Comparison of ENCODE assay signal across 25 cellular contexts in genomic region chr5:1755321-1755949, GRCh38. TPM values are rescaled to one million over a fixed set of nuclear protein-coding genes. Genes with fewer than 3 reads are reported as not detected.
DNase-seq lines count a peak whose midpoint lies in the region; ATAC-seq and TF ChIP-seq lines count a peak whose summit lies in the region.
"Had no signal": no experiment of that assay in that cellular context is flagged by ENCODE, and none has a peak within 500 bp of the region (broad histone marks: within the 10 kb centered on the region; RNA-seq: fewer than 3 reads in every experiment).

No MANE protein-coding gene starts in this region.

- H3K36me3 Mint-ChIP-seq in CD14-positive monocyte (no peaks in the 10 kb centered on the region), endodermal cell (ENCODE audit: low read depth) (no peaks in the 10 kb centered on the region)
- H3K36me3 Mint-ChIP-seq: activated naive CD8-positive, alpha-beta T cell treated with anti-CD3 and anti-CD28 coated beads for 36 hours; natural killer cell treated with Interleukin-12 subunit alpha and Interleukin-12 subunit beta and Interleukin-15 and Interleukin-18, amount 100 ng/mL, for 72 hours; stimulated activated memory B cell treated with anti-CD40 and anti-IgM and Interleukin-4, amounts not matched to agents 10 μg/mL and 1 μg/mL and 100 μg/mL, for 72 hours had no signal

- H3K9ac ChIP-seq in BLaER1 (no peak overlapping the region), endodermal cell (ENCODE audit: extremely low read depth, low read length, poor library complexity, severe bottlenecking) (no peak overlapping the region)

- H3K27me3 Mint-ChIP-seq in CD14-positive monocyte (ENCODE audit: low read depth in 3 of 3) (peaks cover 0 to 21% (median 8%) of the 10 kb centered on the region in 3 donors), endodermal cell (ENCODE audit: insufficient read depth) (no peaks in the 10 kb centered on the region)
- H3K27me3 Mint-ChIP-seq: activated naive CD8-positive, alpha-beta T cell treated with anti-CD3 and anti-CD28 coated beads for 36 hours; CD4-positive, alpha-beta T cell; natural killer cell treated with Interleukin-12 subunit alpha and Interleukin-12 subunit beta and Interleukin-15 and Interleukin-18, amount 100 ng/mL, for 72 hours had no signal

- no peak for TF ChIP-seq EP300 in gastroesophageal sphincter (IDR thresholded peaks at IDR 0.05)

- H3K4me3 Mint-ChIP-seq in CD14-positive monocyte (peak overlapping the region in 1 of 2 donors; percentile 17), endodermal cell (no peak overlapping the region)
- H3K4me3 Mint-ChIP-seq: activated naive CD8-positive, alpha-beta T cell treated with anti-CD3 and anti-CD28 coated beads for 36 hours; CD4-positive, alpha-beta T cell; central memory CD8-positive, alpha-beta T cell; natural killer cell treated with Interleukin-12 subunit alpha and Interleukin-12 subunit beta and Interleukin-15 and Interleukin-18, amount 100 ng/mL, for 72 hours; stimulated activated memory B cell treated with anti-CD40 and anti-IgM and Interleukin-4, amounts not matched to agents 10 μg/mL and 1 μg/mL and 100 μg/mL, for 72 hours; T-helper 17 cell had no signal

- H3K36me3 ChIP-seq in BLaER1 (no peaks in the 10 kb centered on the region), endodermal cell (ENCODE audit: control insufficient read depth, insufficient read depth, low read length) (no peaks in the 10 kb centered on the region), gastroesophageal sphincter (no peaks in the 10 kb centered on the region)

- 84 to 87% methylated on average over 10 to 14 of the region's 14 CpGs for WGBS in endodermal cell (ENCODE audit: insufficient coverage in 1 of 2, insufficient read length in 1 of 2), 2 experiments
- 44 to 61% methylated on average over 5 to 14 of the region's 14 CpGs for WGBS in gastroesophageal sphincter (ENCODE audit: low coverage in 1 of 2), 2 donors

- H3K27ac ChIP-seq in BLaER1 (no peak overlapping the region), endodermal cell (ENCODE audit: low read depth, low read length) (no peak overlapping the region), gastroesophageal sphincter (no peak overlapping the region)
- H3K27ac ChIP-seq: dorsolateral prefrontal cortex had no signal

- no peaks in the 10 kb centered on the region for H3K27me3 ChIP-seq in BLaER1
- no peaks in the 10 kb centered on the region for H3K27me3 ChIP-seq in endodermal cell (ENCODE audit: control insufficient read depth, insufficient read depth, low read length, poor library complexity, severe bottlenecking)
- H3K27me3 ChIP-seq in gastroesophageal sphincter = peaks cover 62% of the 10 kb centered on the region

- H3K4me3 ChIP-seq in BLaER1 (no peak overlapping the region), endodermal cell (ENCODE audit: low read length) (no peak overlapping the region), gastroesophageal sphincter (no peak overlapping the region)
- H3K4me3 ChIP-seq: dorsolateral prefrontal cortex, mucosa of descending colon had no signal

- no peaks in the 10 kb centered on the region for H3K4me1 Mint-ChIP-seq in CD14-positive monocyte
- H3K4me1 Mint-ChIP-seq in endodermal cell = no peaks in the 10 kb centered on the region
- H3K4me1 Mint-ChIP-seq: activated naive CD8-positive, alpha-beta T cell treated with anti-CD3 and anti-CD28 coated beads for 36 hours; central memory CD8-positive, alpha-beta T cell; stimulated activated memory B cell treated with anti-CD40 and anti-IgM and Interleukin-4, amounts not matched to agents 10 μg/mL and 1 μg/mL and 100 μg/mL, for 72 hours had no signal

- H3K27ac Mint-ChIP-seq in CD14-positive monocyte (no peak overlapping the region), endodermal cell (no peak overlapping the region)
- H3K27ac Mint-ChIP-seq: activated naive CD8-positive, alpha-beta T cell treated with anti-CD3 and anti-CD28 coated beads for 36 hours; CD4-positive, alpha-beta T cell; natural killer cell treated with Interleukin-12 subunit alpha and Interleukin-12 subunit beta and Interleukin-15 and Interleukin-18, amount 100 ng/mL, for 72 hours; stimulated activated memory B cell treated with anti-CD40 and anti-IgM and Interleukin-4, amounts not matched to agents 10 μg/mL and 1 μg/mL and 100 μg/mL, for 72 hours; T-helper 17 cell had no signal

- no peak for ATAC-seq in HG02610 (IDR thresholded peaks at IDR 0.05; ENCODE audit: unreplicated experiment)
- ATAC-seq in gastroesophageal sphincter = no peak
- ATAC-seq in HG02870 (IDR thresholded peaks at IDR 0.05; ENCODE audit: unreplicated experiment) = no peak
- ATAC-seq in GM19467 (IDR thresholded peaks at IDR 0.05; ENCODE audit: unreplicated experiment) = no peak
- ATAC-seq: mucosa of descending colon; natural killer cell treated with Interleukin-12 subunit alpha and Interleukin-12 subunit beta and Interleukin-15 and Interleukin-18, amount 100 ng/mL, for 72 hours; PC-3; SK-N-SH treated with all-trans-retinoic acid at 6 μM for 48 hours; T-helper 17 cell had no signal

- no peaks in the 10 kb centered on the region for H4K20me1 ChIP-seq in BLaER1

- intact Hi-C loops in CD14-positive monocyte (cut with micrococcal nuclease) = no loop called here
- intact Hi-C loops in posterior vena cava (cut with DNase I) = no loop called here

- H3K9me3 ChIP-seq in BLaER1 = peaks cover 19% of the 10 kb centered on the region
- no peaks in the 10 kb centered on the region for H3K9me3 ChIP-seq in endodermal cell (ENCODE audit: control insufficient read depth, low read length)
- no peaks in the 10 kb centered on the region for H3K9me3 ChIP-seq in gastroesophageal sphincter
- H3K9me3 ChIP-seq: mucosa of descending colon had no signal

- H3K4me1 ChIP-seq in BLaER1 (peaks cover 63% of the 10 kb centered on the region), endodermal cell (ENCODE audit: control insufficient read depth, insufficient read depth, low read length) (no peaks in the 10 kb centered on the region), gastroesophageal sphincter (no peaks in the 10 kb centered on the region)

- H3K4me2 ChIP-seq in BLaER1 = peak overlapping the region; percentile 59

- DNase-seq in CD14-positive monocyte (ENCODE audit: low spot score) (peak; percentile 33), endodermal cell (peak; percentile 39), posterior vena cava (ENCODE audit: low spot score) (peak; percentile 58)
- DNase-seq: activated CD4-positive, alpha-beta T cell treated with anti-CD3 and anti-CD28 coated beads for 4 hours; activated naive CD8-positive, alpha-beta T cell treated with anti-CD3 and anti-CD28 coated beads for 36 hours; GOT3; NCI-H1092; NCI-H187; NCI-H2171; NCI-H510A treated with DMSO at 0.1 percent for 48 hours; PC-3; stimulated activated CD4-positive, alpha-beta T cell treated with anti-CD3 and anti-CD28 coated beads, Interleukin-4, amount 100 ng/mL, for 4 hours; T-helper 17 cell had no signal

- H3K9me3 Mint-ChIP-seq in CD14-positive monocyte = peaks cover 0 to 8% (median 0%) of the 10 kb centered on the region in 7 donors
- H3K9me3 Mint-ChIP-seq in endodermal cell = peaks cover 18% of the 10 kb centered on the region
- H3K9me3 Mint-ChIP-seq: CD4-positive, alpha-beta T cell; central memory CD8-positive, alpha-beta T cell; natural killer cell treated with Interleukin-12 subunit alpha and Interleukin-12 subunit beta and Interleukin-15 and Interleukin-18, amount 100 ng/mL, for 72 hours had no signal

- TF ChIP-seq POLR2A in gastroesophageal sphincter (IDR thresholded peaks at IDR 0.05) = no peak

- TF ChIP-seq CTCF in CD14-positive monocyte (IDR thresholded peaks at IDR 0.05) (no peak), endodermal cell (conservative IDR thresholded peaks at IDR 0.05) (no peak), gastroesophageal sphincter (IDR thresholded peaks at IDR 0.05) (no peak)

RNA-seq across cellular contexts. Expression of gene MRPL36, which starts 44.2 kb away (rescaled TPM):
- 10 to 100 TPM; 65.9 to 81.7 TPM for polyA plus RNA-seq in CD14-positive monocyte
- total RNA-seq in endodermal cell = 10 to 100 TPM; 44.0 to 49.7 TPM
- polyA plus RNA-seq in endodermal cell (2013, experiment 1 of 2) = 73.8 TPM
- 63.7 TPM for polyA plus RNA-seq in endodermal cell (2013, experiment 2 of 2)
- 10 to 100 TPM; 29.4 to 32.4 TPM for total RNA-seq in posterior vena cava
- total RNA-seq in gastroesophageal sphincter = 10 to 100 TPM; 37.7 to 63.4 (median 46.7) TPM

RNA-seq across cellular contexts. Expression of gene NDUFS6, which starts 45.8 kb away (rescaled TPM):
- polyA plus RNA-seq in CD14-positive monocyte = 10 to 100 TPM; 62.2 to 62.3 TPM
- total RNA-seq in endodermal cell (10 to 100 TPM; 47.9 to 65.2 TPM), posterior vena cava (10 to 100 TPM; 25.4 to 25.8 TPM), gastroesophageal sphincter (10 to 100 TPM; 44.6 to 82.9 (median 51.6) TPM)
- 79.9 TPM for polyA plus RNA-seq in endodermal cell (2013, experiment 1 of 2)
- polyA plus RNA-seq in endodermal cell (2013, experiment 2 of 2) = 73.3 TPM
